In genomic region chr11:116276051-116277044, GRCh38 we compare ENCODE assay signal across 8 cellular contexts.
A peak's percentile ranks its signal among the peaks of the same experiment; 100 is the strongest.
DNase-seq lines count a peak whose midpoint lies in the region; ATAC-seq and TF ChIP-seq lines count a peak whose summit lies in the region.

No MANE protein-coding gene starts in this region.

- peak; percentile 86 for ATAC-seq in HG02642 (IDR thresholded peaks at IDR 0.05; ENCODE audit: poor library complexity, unreplicated experiment)
- peak; percentile 88 for ATAC-seq in WTC11
- no peak for ATAC-seq in HG02870 (IDR thresholded peaks at IDR 0.05; ENCODE audit: unreplicated experiment)

- H3K36me3 Mint-ChIP-seq in WTC11, result no peaks in the 10 kb centered on the region

- POLR2A ChIA-PET in WTC11 (lab: Charles Lee), result no interaction called here

- no peaks in the 10 kb centered on the region for H3K27me3 Mint-ChIP-seq in WTC11 (ENCODE audit: low read depth)

- peak overlapping the region; percentile 72 for H3K4me3 Mint-ChIP-seq in WTC11

- 0 out of 2 replicates have a peak, but pooled peaks cover 2% of the 10 kb centered on the region for H3K4me1 Mint-ChIP-seq in WTC11

- no peak overlapping the region for H3K27ac Mint-ChIP-seq in WTC11

- no peaks in the 10 kb centered on the region for H3K9me3 Mint-ChIP-seq in WTC11

- CTCF ChIA-PET in WTC11 (lab: Charles Lee), result interaction anchor here (0.6 to 3.3 kb wide), 12 partner anchors 9 to 456 kb away, joined by 3 to 23 read pairs (median 4); no protein-coding TSS in a partner anchor

- H3K4me3 ChIP-seq in GM12865 (ENCODE audit: low read depth, low read length) (no peak overlapping the region), cardiac fibroblast (replicated peaks in 1 of 2; ENCODE audit: low read depth in 2 of 2, low read length in 2 of 2) (no peak overlapping the region)

- TF ChIP-seq CTCF in GM12865 (IDR thresholded peaks at IDR 0.05; ENCODE audit: insufficient read depth, low read depth, low read length, missing control alignments) (peak; percentile 89), WTC11 (IDR thresholded peaks at IDR 0.05) (peak; percentile 99), cardiac fibroblast (IDR thresholded peaks at IDR 0.05; ENCODE audit: low read depth, low read length) (peak; percentile 49)

- peak; percentile 82 for DNase-seq in GM12865 (ENCODE audit: low read depth)
- peak; percentile 19 for DNase-seq in NCI-H1694 treated with DMSO at 0.1 percent for 48 hours (lab: John Stamatoyannopoulos, UW)
- DNase-seq in WTC11 (ENCODE audit: low spot score), result peak; percentile 97
- peak; percentile 35 to 44 for DNase-seq in cardiac fibroblast (ENCODE audit: low read depth in 2 of 2)
- DNase-seq in iris pigment epithelial cell (ENCODE audit: low read depth), result peak; percentile 25
- DNase-seq in stimulated activated CD4-positive, alpha-beta T cell treated with anti-CD3 and anti-CD28 coated beads, Interleukin-1b, Interleukin-23, amount 100 ng/mL, for 4 hours (ENCODE audit: low read depth in 2 of 2), result peak; percentile 50 to 62

TF ChIP-seq in WTC11, 78 proteins besides CTCF, POLR2A, EP300 and RAD21:
- TF ChIP-seq MYBL2 (CRISPR knock-in tag; IDR thresholded peaks at IDR 0.05) (no peak), HMGXB4 (CRISPR knock-in tag; IDR thresholded peaks at IDR 0.05) (peak; percentile 95), RELA (CRISPR knock-in tag; IDR thresholded peaks at IDR 0.05; ENCODE audit: borderline replicate concordance) (no peak), ZNF423 (CRISPR knock-in tag; IDR thresholded peaks at IDR 0.05) (peak; percentile 54; the same call in 1 of the 2 replicates), ZBTB21 (CRISPR knock-in tag; IDR thresholded peaks at IDR 0.05; ENCODE audit: borderline replicate concordance) (peak; percentile 43; the same call in 1 of the 2 replicates), ESRRA (CRISPR knock-in tag; IDR thresholded peaks at IDR 0.05; ENCODE audit: borderline replicate concordance) (peak; percentile 88; the same call in 1 of the 2 replicates), MAX (CRISPR knock-in tag; IDR thresholded peaks at IDR 0.05) (peak; percentile 71), ZSCAN18 (CRISPR knock-in tag; IDR thresholded peaks at IDR 0.05) (no peak), TP53 (CRISPR knock-in tag; IDR thresholded peaks at IDR 0.05) (0 out of 2 replicates have a peak, but pooled peaks have one; percentile 45)
- TF ChIP-seq, protein P1, sequence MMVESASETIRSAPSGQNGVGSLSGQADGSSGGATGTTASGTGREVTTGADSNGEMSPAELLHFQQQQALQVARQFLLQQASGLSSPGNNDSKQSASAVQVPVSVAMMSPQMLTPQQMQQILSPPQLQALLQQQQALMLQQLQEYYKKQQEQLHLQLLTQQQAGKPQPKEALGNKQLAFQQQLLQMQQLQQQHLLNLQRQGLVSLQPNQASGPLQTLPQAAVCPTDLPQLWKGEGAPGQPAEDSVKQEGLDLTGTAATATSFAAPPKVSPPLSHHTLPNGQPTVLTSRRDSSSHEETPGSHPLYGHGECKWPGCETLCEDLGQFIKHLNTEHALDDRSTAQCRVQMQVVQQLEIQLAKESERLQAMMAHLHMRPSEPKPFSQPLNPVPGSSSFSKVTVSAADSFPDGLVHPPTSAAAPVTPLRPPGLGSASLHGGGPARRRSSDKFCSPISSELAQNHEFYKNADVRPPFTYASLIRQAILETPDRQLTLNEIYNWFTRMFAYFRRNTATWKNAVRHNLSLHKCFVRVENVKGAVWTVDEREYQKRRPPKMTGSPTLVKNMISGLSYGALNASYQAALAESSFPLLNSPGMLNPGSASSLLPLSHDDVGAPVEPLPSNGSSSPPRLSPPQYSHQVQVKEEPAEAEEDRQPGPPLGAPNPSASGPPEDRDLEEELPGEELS (CRISPR knock-in tag; IDR thresholded peaks at IDR 0.05), result 0 out of 2 replicates have a peak, but pooled peaks have one; percentile 40

Comparison
In these comparisons a context has a peak if more than half of its experiments do, and no peak if none do; other contexts are left out.
1. DNase-seq: peak in every context shown above with its lines; median percentile 97 in WTC11; 82 in GM12865; 56 in stimulated activated CD4-positive, alpha-beta T cell treated with anti-CD3 and anti-CD28 coated beads, Interleukin-1b, Interleukin-23, amount 100 ng/mL, for 4 hours; 40 in cardiac fibroblast; 25 in iris pigment epithelial cell; 19 in NCI-H1694 treated with DMSO at 0.1 percent for 48 hours.
2. CTCF ChIP-seq: peak in every context shown above with its lines; median percentile 99 in WTC11; 89 in GM12865; 49 in cardiac fibroblast.